Comparison of ENCODE assay signal across 22 cellular contexts in genomic region chr14:30657050-30657449, GRCh38.
"Had no signal": no experiment of that assay in that cellular context is flagged by ENCODE, and none has a peak within 500 bp of the region (broad histone marks: within the 10 kb centered on the region; RNA-seq: fewer than 3 reads in every experiment).

No MANE protein-coding gene starts in this region.

- H3K36me3 ChIP-seq: colonic mucosa, uterus had no signal

- H3K4me1 ChIP-seq: colonic mucosa, psoas muscle, uterus had no signal

- ATAC-seq: activated CD8-positive, alpha-beta T cell treated with anti-CD3 and anti-CD28 coated beads for 36 hours; activated T-cell treated with anti-CD3 and anti-CD28 coated beads, Interleukin-2, amount 50 U/mL, for 4 hours; activated T-helper 17 cell treated with anti-CD3 and anti-CD28 coated beads, Interleukin-2, amount 50 U/mL, for 72 hours; mucosa of descending colon; natural killer cell treated with Interleukin-12 subunit alpha and Interleukin-12 subunit beta and Interleukin-15 and Interleukin-18, amount 100 ng/mL, for 72 hours; T-helper 17 cell had no signal

- H3K9me3 ChIP-seq: colonic mucosa, mucosa of descending colon, psoas muscle, uterus had no signal

- H3K4me3 ChIP-seq: colonic mucosa, mucosa of descending colon, psoas muscle, skin epidermis, uterus had no signal

- H3K27ac ChIP-seq: colonic mucosa, psoas muscle, skin epidermis, uterus had no signal

- DNase-seq: activated B cell treated with CpG ODN at 0.5 μM for 24 hours; activated CD4-positive, alpha-beta T cell treated with anti-CD3 and anti-CD28 coated beads, Interleukin-2, amount 50 U/mL, for 1 hour; activated CD8-positive, alpha-beta T cell treated with anti-CD3 and anti-CD28 coated beads for 36 hours; activated gamma-delta T cell treated with Interleukin-2 at 50 U/mL for 16 hours; activated naive CD4-positive, alpha-beta T cell treated with anti-CD3 and anti-CD28 coated beads, Interleukin-2, amount 50 U/mL, for 16 hours; activated T-cell treated with anti-CD3 and anti-CD28 coated beads, Interleukin-2, amount 50 U/mL, for 4 hours; cerebellar nuclear complex; colonic mucosa; effector memory CD4-positive, alpha-beta T cell; head of caudate nucleus; hippocampal formation; left cardiac atrium; mucosa of descending colon; psoas muscle; stimulated activated CD4-positive, alpha-beta T cell treated with anti-CD3 and anti-CD28 coated beads, Interleukin-12 subunit alpha, Interleukin-12 subunit beta, amount 100 ng/mL, for 4 hours; stimulated activated CD4-positive, alpha-beta T cell treated with anti-CD3 and anti-CD28 coated beads, Interleukin-4, amount 100 ng/mL, for 1 hour; T-helper 17 cell; T1000; uterus had no signal

- H3K27me3 ChIP-seq: colonic mucosa, uterus had no signal
